ENCODE assay signal across 8 cellular contexts in genomic region chr6:161353208-161353613, GRCh38.
A peak's percentile ranks its signal among the peaks of the same experiment; 100 is the strongest.
DNase-seq lines count a peak whose midpoint lies in the region; ATAC-seq and TF ChIP-seq lines count a peak whose summit lies in the region.

No MANE protein-coding gene starts in this region.

- no peak overlapping the region for H3K4me3 Mint-ChIP-seq in GM23338

- H3K4me1 Mint-ChIP-seq in GM23338: peaks cover 23% of the 10 kb centered on the region

- H3K27ac Mint-ChIP-seq in GM23338: no peak overlapping the region; the same call in 1 of the 2 replicates

- no peaks in the 10 kb centered on the region for H3K9me3 ChIP-seq in Peyer's patch

- DNase-seq in GM23338 (ENCODE audit: low spot score): peak; percentile 94
- DNase-seq in Peyer's patch: peak in 1 of 3 donors; percentile 57
- no peak for DNase-seq in fibroblast of the aortic adventitia (ENCODE audit: low read depth)
- DNase-seq in nucleus accumbens (lab: John Stamatoyannopoulos, UW): peak in 32 of 56 donors; percentile 12 to 71 (median 42)
- no peak for DNase-seq in activated CD8-positive, alpha-beta memory T cell treated with anti-CD3 and anti-CD28 coated beads, Interleukin-2, amount 50 U/mL, for 48 hours

- 0 out of 2 replicates have a peak, but pooled peaks cover 5% of the 10 kb centered on the region for H3K4me1 ChIP-seq in GM23338 (ENCODE audit: insufficient read depth)
- no peaks in the 10 kb centered on the region for H3K4me1 ChIP-seq in Peyer's patch

- no peaks in the 10 kb centered on the region; the same call in 2 of the 3 replicates for H3K9me3 Mint-ChIP-seq in GM23338

- H3K79me2 ChIP-seq in GM23338 (replicated peaks; ENCODE audit: insufficient read depth): no peaks in the 10 kb centered on the region

- no peak overlapping the region for H3K4me2 ChIP-seq in GM23338

- H3K36me3 ChIP-seq in GM23338 (ENCODE audit: insufficient read depth) (no peaks in the 10 kb centered on the region), Peyer's patch (no peaks in the 10 kb centered on the region)

- ATAC-seq in GM23338: peak; percentile 97
- no peak for ATAC-seq in GM18861 (IDR thresholded peaks at IDR 0.05; ENCODE audit: unreplicated experiment)
- ATAC-seq in HG02852 (IDR thresholded peaks at IDR 0.05; ENCODE audit: unreplicated experiment): no peak
- ATAC-seq in GM18520 (IDR thresholded peaks at IDR 0.05; ENCODE audit: unreplicated experiment): no peak

- H3K27me3 Mint-ChIP-seq in GM23338 (ENCODE audit: insufficient read depth, low read depth, poor library complexity): peaks cover 16% of the 10 kb centered on the region

- H3K36me3 Mint-ChIP-seq in GM23338 (ENCODE audit: low read depth): no peaks in the 10 kb centered on the region

- H3K27me3 ChIP-seq in GM23338 (ENCODE audit: insufficient read depth) (no peaks in the 10 kb centered on the region), Peyer's patch (no peaks in the 10 kb centered on the region)

- no peaks in the 10 kb centered on the region for H4K20me1 ChIP-seq in GM23338 (replicated peaks; ENCODE audit: insufficient read depth)

- H3F3A ChIP-seq in GM23338 (replicated peaks; ENCODE audit: low read depth): no peaks in the 10 kb centered on the region

- H3K4me3 ChIP-seq in GM23338 (no peak overlapping the region), Peyer's patch (no peak overlapping the region), fibroblast of the aortic adventitia (ENCODE audit: low read depth, low read length) (no peak overlapping the region)

- TF ChIP-seq POLR2A in Peyer's patch (IDR thresholded peaks at IDR 0.05): no peak

- TF ChIP-seq CTCF in GM23338 (conservative IDR thresholded peaks at IDR 0.05; ENCODE audit: low read depth in 2 of 2): peak; percentile 65 to 84
- peak in 4 of 6 experiments; percentile 15 to 64 (median 56) for TF ChIP-seq CTCF in Peyer's patch (IDR thresholded peaks at IDR 0.05)
- TF ChIP-seq CTCF in fibroblast of the aortic adventitia (IDR thresholded peaks at IDR 0.05; ENCODE audit: insufficient read depth, low read length): peak; percentile 25

- H2AFZ ChIP-seq in GM23338: peak overlapping the region; percentile 87

- H3K27ac ChIP-seq in GM23338 (ENCODE audit: low read depth) (no peak overlapping the region), Peyer's patch (no peak overlapping the region)

- H3K9me2 ChIP-seq in GM23338 (ENCODE audit: insufficient read depth): no peaks in the 10 kb centered on the region

TF ChIP-seq in GM23338, 12 proteins besides CTCF, POLR2A, EP300 and RAD21:
- TF ChIP-seq JUNB (IDR thresholded peaks at IDR 0.05; ENCODE audit: unreplicated experiment) (no peak), REST (IDR thresholded peaks at IDR 0.05; ENCODE audit: unreplicated experiment) (no peak), STAT1 (IDR thresholded peaks at IDR 0.05; ENCODE audit: unreplicated experiment) (no peak), EZH2phosphoT487 (IDR thresholded peaks at IDR 0.05; ENCODE audit: unreplicated experiment) (no peak), NANOG (IDR thresholded peaks at IDR 0.05; ENCODE audit: borderline replicate concordance) (no peak), CREB1 (CRISPR knock-in tag; IDR thresholded peaks at IDR 0.05; ENCODE audit: low read depth) (no peak), ETS1 (IDR thresholded peaks at IDR 0.05) (no peak), ZNF114 (CRISPR knock-in tag; IDR thresholded peaks at IDR 0.05) (no peak)

Comparison
In these comparisons a context has a peak if more than half of its experiments do, and no peak if none do; other contexts are left out.
1. DNase-seq: peak in GM23338 (single experiment) and nucleus accumbens (32 of 56); none in fibroblast of the aortic adventitia (single experiment) and activated CD8-positive, alpha-beta memory T cell treated with anti-CD3 and anti-CD28 coated beads, Interleukin-2, amount 50 U/mL, for 48 hours (single experiment).
2. Peak in every context shown above with its lines, with median percentiles within 50 percentile points of each other: CTCF ChIP-seq.